In genomic region chr3:151112731-151113130, GRCh38 we compare ENCODE assay signal across 20 cellular contexts.
"Had no signal": no experiment of that assay in that cellular context is flagged by ENCODE, and none has a peak within 500 bp of the region (broad histone marks: within the 10 kb centered on the region; RNA-seq: fewer than 3 reads in every experiment).

No MANE protein-coding gene starts in this region.

- DNase-seq: cortex of kidney; dorsolateral prefrontal cortex; effector CD8-positive, alpha-beta T cell; heart left ventricle; hippocampal formation; left colon; left ventricle myocardium superior; mesenchymal stem cell; midbrain; psoas muscle; spleen; stimulated activated CD4-positive, alpha-beta T cell treated with anti-CD3 and anti-CD28 coated beads, Interleukin-15, amount 100 ng/mL, for 24 hours; stimulated activated CD4-positive, alpha-beta T cell treated with anti-CD3 and anti-CD28 coated beads, Interleukin-1b, Interleukin-23, amount 100 ng/mL, for 48 hours; stimulated activated CD4-positive, alpha-beta T cell treated with anti-CD3 and anti-CD28 coated beads, Interleukin-4, amount 100 ng/mL, for 4 hours; stimulated activated naive CD4-positive, alpha-beta T cell had no signal

- H3K27ac Mint-ChIP-seq: nephron, type B pancreatic cell had no signal

- H3K9me3 ChIP-seq: heart left ventricle, psoas muscle, spleen had no signal

- ATAC-seq: esophagus mucosa, heart left ventricle, left colon, left ventricle myocardium superior, psoas muscle, sciatic nerve had no signal

- H3K27me3 ChIP-seq: dorsolateral prefrontal cortex, heart left ventricle, spleen had no signal

- H3K27ac ChIP-seq: dorsolateral prefrontal cortex, heart left ventricle, psoas muscle, spleen had no signal

- H3K4me1 ChIP-seq: heart left ventricle, psoas muscle, spleen had no signal

- H3K9me3 Mint-ChIP-seq: nephron, type B pancreatic cell had no signal

- H3K4me3 ChIP-seq: dorsolateral prefrontal cortex, heart left ventricle, lung, psoas muscle, spleen had no signal

- H3K36me3 ChIP-seq: heart left ventricle, spleen had no signal

- H3K27me3 Mint-ChIP-seq: type B pancreatic cell had no signal

- H3K36me3 Mint-ChIP-seq: type B pancreatic cell had no signal

- H3K4me3 Mint-ChIP-seq: nephron, type B pancreatic cell had no signal
